8 cellular contexts compared by ENCODE assay signal in the genomic region with DNA sequence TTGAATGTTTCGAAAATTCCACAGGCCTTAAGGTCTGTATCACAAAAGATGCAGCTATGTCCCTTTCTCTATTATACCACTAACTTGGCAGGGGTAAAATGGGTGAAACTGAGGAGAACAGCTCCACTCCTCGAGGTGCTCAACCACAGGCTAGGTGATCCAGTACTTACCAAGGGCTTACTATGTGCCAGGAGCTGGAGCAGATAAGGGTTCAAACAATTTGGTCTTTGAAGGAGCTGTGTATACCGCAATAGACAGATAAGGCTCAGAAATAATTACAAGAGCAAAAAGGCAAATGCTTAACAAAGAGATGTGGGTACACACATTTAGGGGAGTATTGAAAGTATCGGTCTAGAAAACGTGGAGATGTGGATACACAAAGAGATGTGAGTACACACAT. TPM values are rescaled to one million over a fixed set of nuclear protein-coding genes. Genes with fewer than 3 reads are reported as not detected.
DNase-seq lines count a peak whose midpoint lies in the region; ATAC-seq and TF ChIP-seq lines count a peak whose summit lies in the region.

No MANE protein-coding gene starts in this region.

- peak overlapping the region; percentile 95 for H3K4me3 ChIP-seq in GM23248
- H3K4me3 ChIP-seq in SJCRH30, result peak overlapping the region; percentile 82
- peak overlapping the region; percentile 73 to 96 (median 82) for H3K4me3 ChIP-seq in esophagus muscularis mucosa
- H3K4me3 ChIP-seq in skeletal muscle cell (ENCODE audit: low read depth, low read length), result peak overlapping the region; percentile 73

- H3F3A ChIP-seq in GM23248 (ENCODE audit: insufficient read depth), result peaks cover 7% of the 10 kb centered on the region; the same call in 1 of the 2 replicates

- TF ChIP-seq POLR2A in esophagus muscularis mucosa (IDR thresholded peaks at IDR 0.05; ENCODE audit: low read depth), result no peak

- H2AFZ ChIP-seq in GM23248, result no peak overlapping the region

- TF ChIP-seq EP300 in esophagus muscularis mucosa (IDR thresholded peaks at IDR 0.05), result no peak

- H3K27me3 ChIP-seq in GM23248 (replicated peaks; ENCODE audit: insufficient read depth) (no peaks in the 10 kb centered on the region), SJCRH30 (no peaks in the 10 kb centered on the region), esophagus muscularis mucosa (no peaks in the 10 kb centered on the region)

- WGBS in GM23248 (ENCODE audit: low coverage in 1 of 2, low lambda C conversion rate in 2 of 2, missing lambda C conversion rate in 2 of 2), 2 experiments, result 58 to 60% methylated on average over 5 of the region's 5 CpGs
- 70% methylated on average over 5 of the region's 5 CpGs for WGBS in esophagus muscularis mucosa

- no peak for TF ChIP-seq CTCF in esophagus muscularis mucosa (IDR thresholded peaks at IDR 0.05)

- no peaks in the 10 kb centered on the region for H3K9me2 ChIP-seq in GM23248 (ENCODE audit: insufficient read depth)

- peaks cover 65% of the 10 kb centered on the region for H3K79me2 ChIP-seq in GM23248 (ENCODE audit: insufficient read depth)

- DNase-seq in GM23248, result no peak
- DNase-seq in SJCRH30, result no peak
- no peak for DNase-seq in esophagus muscularis mucosa (ENCODE audit: extremely low spot score)
- DNase-seq in skeletal muscle cell (ENCODE audit: low read depth), result no peak
- DNase-seq in stimulated activated CD8-positive, alpha-beta memory T cell treated with anti-CD3 and anti-CD28 coated beads, Interleukin-4, amount 100 ng/mL, for 48 hours, result no peak
- no peak for DNase-seq in NCI-H446 (lab: John Stamatoyannopoulos, UW)
- no peak for DNase-seq in AML-193 (lab: John Stamatoyannopoulos, UW)

- H3K9me3 ChIP-seq in GM23248 (ENCODE audit: low read depth) (no peaks in the 10 kb centered on the region), SJCRH30 (replicated peaks) (no peaks in the 10 kb centered on the region), esophagus muscularis mucosa (no peaks in the 10 kb centered on the region)

- H4K20me1 ChIP-seq in GM23248 (ENCODE audit: insufficient read depth), result peaks cover 14% of the 10 kb centered on the region

- ATAC-seq in GM18868 (IDR thresholded peaks at IDR 0.05; ENCODE audit: unreplicated experiment), result no peak

- peak overlapping the region; percentile 81; the same call in 1 of the 2 replicates for H3K27ac ChIP-seq in GM23248
- H3K27ac ChIP-seq in SJCRH30, result no peak overlapping the region
- peak overlapping the region; percentile 87 to 95 (median 91) for H3K27ac ChIP-seq in esophagus muscularis mucosa (replicated peaks in 1 of 4)

- peak overlapping the region; percentile 99 for H3K4me2 ChIP-seq in GM23248 (ENCODE audit: unreplicated experiment)

- peak overlapping the region; percentile 96 for H3K9ac ChIP-seq in GM23248

- H3K4me1 ChIP-seq in GM23248 (ENCODE audit: insufficient read depth), result peaks cover 16% of the 10 kb centered on the region; the same call in 1 of the 2 replicates
- H3K4me1 ChIP-seq in SJCRH30, result no peaks in the 10 kb centered on the region
- peaks cover 13 to 41% (median 36%) of the 10 kb centered on the region in 4 donors for H3K4me1 ChIP-seq in esophagus muscularis mucosa

- in situ Hi-C loops in GM23248 (cut with MboI), result no loop called here

- H3K36me3 ChIP-seq in GM23248 (ENCODE audit: low read depth) (peaks cover 26% of the 10 kb centered on the region; the same call in 1 of the 2 replicates), SJCRH30 (peaks cover 30% of the 10 kb centered on the region), esophagus muscularis mucosa (peaks cover 0 to 28% (median 15%) of the 10 kb centered on the region in 4 donors)

- intact Hi-C loops in esophagus muscularis mucosa (cut with DNase I), result no loop called here

RNA-seq across cellular contexts. Expression of gene XPO6, which starts 1.5 kb away (rescaled TPM):
- total RNA-seq in GM23248 (2014; rRNA removed; shearing (Covaris generic)), result 118 and 163 TPM in 2 replicates
- polyA plus RNA-seq in GM23248 (2016; fragmentation: Nextera tagmentation; extraction: Ambion mirVana), result 42.9 and 50.7 TPM in 2 replicates
- 86.7 and 95.6 TPM in 2 replicates for total RNA-seq in SJCRH30 (2014; rRNA removed; shearing (Covaris generic))
- 10 to 100 TPM; 39.0 to 68.3 (median 51.1) TPM for total RNA-seq in esophagus muscularis mucosa
